ENCODE assay signal across 21 cellular contexts in genomic region chr14:81571437-81571836, GRCh38. TPM values are rescaled to one million over a fixed set of nuclear protein-coding genes. Genes with fewer than 3 reads are reported as not detected.
DNase-seq lines count a peak whose midpoint lies in the region; ATAC-seq and TF ChIP-seq lines count a peak whose summit lies in the region.
"Had no signal": no experiment of that assay in that cellular context is flagged by ENCODE, and none has a peak within 500 bp of the region (broad histone marks: within the 10 kb centered on the region; RNA-seq: fewer than 3 reads in every experiment).

No MANE protein-coding gene starts in this region.

- H3K4me3 ChIP-seq in epithelial cell of esophagus (ENCODE audit: low read length) = no peak overlapping the region
- H3K4me3 ChIP-seq: SJCRH30 had no signal

- DNase-seq in activated naive CD4-positive, alpha-beta T cell treated with anti-CD3 and anti-CD28 coated beads, Interleukin-2, amount 50 U/mL, for 72 hours (ENCODE audit: low spot score in 2 of 2) = no peak
- no peak for DNase-seq in activated naive CD4-positive, alpha-beta T cell treated with anti-CD3 and anti-CD28 coated beads, Interleukin-2, amount 50 U/mL, for 16 hours
- DNase-seq in LoVo (ENCODE audit: low spot score) (peak; percentile 3), epithelial cell of esophagus (ENCODE audit: low read depth) (peak; percentile 37), progenitor cell of endocrine pancreas (ENCODE audit: low spot score, unreplicated experiment) (no peak), Right ventricle myocardium superior (no peak), OCI-M1 (lab: John Stamatoyannopoulos, UW) (no peak)
- DNase-seq: ACHN; C1 segment of cervical spinal cord; CD8-positive, alpha-beta memory T cell; DMS79 treated with DMSO at 0.1 percent for 48 hours; KBM-7; NCI-H1105 treated with DMSO at 0.1 percent for 48 hours; NCI-H1694; NCI-H2107; NCI-H226; NCI-H524; NCI-H82; RPMI8226; SJCRH30 had no signal

- H3K9me3 Mint-ChIP-seq in activated naive CD4-positive, alpha-beta T cell treated with anti-CD3 and anti-CD28 coated beads, Interleukin-2, amount 50 U/mL, for 72 hours = no peaks in the 10 kb centered on the region
- H3K9me3 Mint-ChIP-seq in progenitor cell of endocrine pancreas (ENCODE audit: low read depth) = no peaks in the 10 kb centered on the region
- H3K9me3 Mint-ChIP-seq: CD8-positive, alpha-beta memory T cell had no signal

- no peaks in the 10 kb centered on the region for H3K4me1 Mint-ChIP-seq in progenitor cell of endocrine pancreas (ENCODE audit: low read depth)
- H3K4me1 Mint-ChIP-seq: CD8-positive, alpha-beta memory T cell had no signal

- peak overlapping the region in 1 of 2 donors; percentile 81 for H3K27ac Mint-ChIP-seq in activated naive CD4-positive, alpha-beta T cell treated with anti-CD3 and anti-CD28 coated beads, Interleukin-2, amount 50 U/mL, for 72 hours
- no peak overlapping the region for H3K27ac Mint-ChIP-seq in progenitor cell of endocrine pancreas
- H3K27ac Mint-ChIP-seq: CD8-positive, alpha-beta memory T cell had no signal

- H3K27me3 Mint-ChIP-seq in progenitor cell of endocrine pancreas = peaks cover 12% of the 10 kb centered on the region

- no peak for TF ChIP-seq CTCF in epithelial cell of esophagus (IDR thresholded peaks at IDR 0.05; ENCODE audit: insufficient read depth, low read depth, low read length, missing control alignments)
- TF ChIP-seq CTCF in progenitor cell of endocrine pancreas (IDR thresholded peaks at IDR 0.05; ENCODE audit: unreplicated experiment) = no peak

- H3K36me3 Mint-ChIP-seq in activated naive CD4-positive, alpha-beta T cell treated with anti-CD3 and anti-CD28 coated beads, Interleukin-2, amount 50 U/mL, for 72 hours = no peaks in the 10 kb centered on the region
- no peaks in the 10 kb centered on the region for H3K36me3 Mint-ChIP-seq in progenitor cell of endocrine pancreas (ENCODE audit: insufficient read depth)
- H3K36me3 Mint-ChIP-seq: CD8-positive, alpha-beta memory T cell had no signal

- ATAC-seq in activated naive CD4-positive, alpha-beta T cell treated with anti-CD3 and anti-CD28 coated beads, Interleukin-2, amount 50 U/mL, for 72 hours = peak; percentile 51 to 91
- no peak for ATAC-seq in Right ventricle myocardium superior (ENCODE audit: poor library complexity)
- ATAC-seq: HepG2 had no signal

- intact Hi-C loops in Right ventricle myocardium superior (cut with DNase I) = no loop called here

- no peak overlapping the region for H3K4me3 Mint-ChIP-seq in progenitor cell of endocrine pancreas (ENCODE audit: low read depth)
- H3K4me3 Mint-ChIP-seq: CD8-positive, alpha-beta memory T cell had no signal

RNA-seq across cellular contexts. Expression of gene SEL1L, which starts 37.8 kb away (rescaled TPM):
- 10 to 100 TPM; 46.8 to 67.1 TPM for total RNA-seq in activated naive CD4-positive, alpha-beta T cell treated with anti-CD3 and anti-CD28 coated beads, Interleukin-2, amount 50 U/mL, for 72 hours
- total RNA-seq in progenitor cell of endocrine pancreas (68.3 and 72.2 TPM in 2 replicates), Right ventricle myocardium superior (46.0 TPM)

Comparison
In these comparisons a context has a peak if more than half of its experiments do, and no peak if none do; other contexts are left out.
1. DNase-seq: peak in LoVo (single experiment) and epithelial cell of esophagus (single experiment); none in activated naive CD4-positive, alpha-beta T cell treated with anti-CD3 and anti-CD28 coated beads, Interleukin-2, amount 50 U/mL, for 72 hours (0 of 2), activated naive CD4-positive, alpha-beta T cell treated with anti-CD3 and anti-CD28 coated beads, Interleukin-2, amount 50 U/mL, for 16 hours (single experiment), progenitor cell of endocrine pancreas (single experiment), Right ventricle myocardium superior (single experiment) and OCI-M1 (single experiment).